ENCODE assay signal across 8 cellular contexts in genomic region chr6:159252955-159253508, GRCh38.
DNase-seq lines count a peak whose midpoint lies in the region; ATAC-seq and TF ChIP-seq lines count a peak whose summit lies in the region.

No MANE protein-coding gene starts in this region.

- H3K4me1 ChIP-seq in DND-41 (ENCODE audit: insufficient read depth, low read length) = no peaks in the 10 kb centered on the region
- H3K4me1 ChIP-seq in KMS-11 (ENCODE audit: low read depth, poor library complexity, severe bottlenecking) = no peaks in the 10 kb centered on the region
- H3K4me1 ChIP-seq in Peyer's patch = no peaks in the 10 kb centered on the region
- no peaks in the 10 kb centered on the region for H3K4me1 ChIP-seq in naive thymus-derived CD4-positive, alpha-beta T cell (ENCODE audit: control insufficient read depth in 2 of 2, insufficient read depth in 2 of 2, low read length in 2 of 2)

- POLR2A ChIA-PET in naive thymus-derived CD4-positive, alpha-beta T cell (lab: Charles Lee) = no interaction called here

- H2AFZ ChIP-seq in DND-41 (ENCODE audit: low read depth, low read length) = no peak overlapping the region
- H2AFZ ChIP-seq in KMS-11 (ENCODE audit: low read depth) = no peak overlapping the region

- DNase-seq in DND-41 = peak; percentile 26
- no peak for DNase-seq in Peyer's patch
- DNase-seq in epithelial cell of proximal tubule (ENCODE audit: low read depth) = peak; percentile 22
- peak in 4 of 9 donors; percentile 4 to 14 (median 12) for DNase-seq in naive thymus-derived CD4-positive, alpha-beta T cell
- no peak for DNase-seq in GDM1 (lab: John Stamatoyannopoulos, UW)
- DNase-seq in stimulated activated CD4-positive, alpha-beta T cell treated with anti-CD3 and anti-CD28 coated beads, Interleukin-1b, Interleukin-23, amount 100 ng/mL, for 48 hours = no peak

- TF ChIP-seq POLR2A in Peyer's patch (IDR thresholded peaks at IDR 0.05) = no peak

- no peaks in the 10 kb centered on the region for H4K20me1 ChIP-seq in DND-41 (ENCODE audit: insufficient read depth, low read length)
- no peaks in the 10 kb centered on the region for H4K20me1 ChIP-seq in KMS-11 (ENCODE audit: insufficient read depth)

- no peaks in the 10 kb centered on the region for H3K9me3 ChIP-seq in DND-41 (ENCODE audit: insufficient read depth, low read length, severe bottlenecking)
- H3K9me3 ChIP-seq in Peyer's patch = no peaks in the 10 kb centered on the region
- H3K9me3 ChIP-seq in naive thymus-derived CD4-positive, alpha-beta T cell (ENCODE audit: control insufficient read depth in 2 of 3, low read length in 3 of 3) = no peaks in the 10 kb centered on the region

- H3K27me3 ChIP-seq in DND-41 (ENCODE audit: insufficient read depth, low read length, poor library complexity) (no peaks in the 10 kb centered on the region), KMS-11 (ENCODE audit: insufficient read depth, low read depth) (no peaks in the 10 kb centered on the region), Peyer's patch (no peaks in the 10 kb centered on the region)
- H3K27me3 ChIP-seq in naive thymus-derived CD4-positive, alpha-beta T cell (ENCODE audit: control insufficient read depth in 2 of 2, insufficient read depth in 2 of 2, low read length in 2 of 2) = no peaks in the 10 kb centered on the region

- H3K4me3 ChIP-seq in DND-41 (ENCODE audit: low read depth in 1 of 2, low read length in 2 of 2) = no peak overlapping the region
- no peak overlapping the region for H3K4me3 ChIP-seq in KMS-11 (IDR thresholded peaks at IDR 0.05; ENCODE audit: insufficient read depth, low read depth, low read length)
- H3K4me3 ChIP-seq in Peyer's patch = no peak overlapping the region
- peak overlapping the region; percentile 50 for H3K4me3 ChIP-seq in epithelial cell of proximal tubule (ENCODE audit: low read depth, low read length)
- H3K4me3 ChIP-seq in naive thymus-derived CD4-positive, alpha-beta T cell (ENCODE audit: low read length) = no peak overlapping the region

- ATAC-seq in DND-41 (ENCODE audit: insufficient read depth, low read depth) = peak; percentile 81
- peak; percentile 74 for ATAC-seq in GM21390 (IDR thresholded peaks at IDR 0.05; ENCODE audit: unreplicated experiment)
- peak; percentile 69 for ATAC-seq in naive thymus-derived CD4-positive, alpha-beta T cell

- no peak overlapping the region for H3K27ac Mint-ChIP-seq in naive thymus-derived CD4-positive, alpha-beta T cell

- H3K27me3 Mint-ChIP-seq in naive thymus-derived CD4-positive, alpha-beta T cell = peaks cover 2 to 32% (median 16%) of the 10 kb centered on the region in 5 donors

- H3K27ac ChIP-seq in DND-41 (ENCODE audit: low read length) (no peak overlapping the region), KMS-11 (no peak overlapping the region), Peyer's patch (no peak overlapping the region)
- no peak overlapping the region for H3K27ac ChIP-seq in naive thymus-derived CD4-positive, alpha-beta T cell (ENCODE audit: low read depth, low read length)

- H3K36me3 ChIP-seq in DND-41 (ENCODE audit: insufficient read depth, low read length) (no peaks in the 10 kb centered on the region), KMS-11 (ENCODE audit: insufficient read depth) (no peaks in the 10 kb centered on the region), Peyer's patch (no peaks in the 10 kb centered on the region)
- no peaks in the 10 kb centered on the region for H3K36me3 ChIP-seq in naive thymus-derived CD4-positive, alpha-beta T cell (ENCODE audit: control insufficient read depth in 2 of 3, insufficient read depth in 3 of 3, low read length in 3 of 3)

- H3K4me2 ChIP-seq in DND-41 (ENCODE audit: insufficient read depth, low read length) (no peak overlapping the region), KMS-11 (no peak overlapping the region)

- H3K79me2 ChIP-seq in DND-41 (ENCODE audit: insufficient read depth, low read length) (no peaks in the 10 kb centered on the region), KMS-11 (ENCODE audit: insufficient read depth, low read depth) (no peaks in the 10 kb centered on the region)

- CTCF ChIA-PET in naive thymus-derived CD4-positive, alpha-beta T cell (lab: Charles Lee) = interaction anchor here (0.9 to 1.8 kb wide), 2 partner anchors 9 to 28 kb away, joined by 3 to 5 read pairs; no protein-coding TSS in a partner anchor

- H3K4me1 Mint-ChIP-seq in naive thymus-derived CD4-positive, alpha-beta T cell = peaks cover 0 to 5% (median 0%) of the 10 kb centered on the region in 7 donors

- intact Hi-C loops in naive thymus-derived CD4-positive, alpha-beta T cell (cut with micrococcal nuclease) = loop anchor here (2.0 to 10.0 kb wide), 3 partner anchors 78 to 692 kb away; no protein-coding TSS in a partner anchor

- TF ChIP-seq CTCF in DND-41 (IDR thresholded peaks at IDR 0.05; ENCODE audit: borderline replicate concordance, extremely low read depth, low read length, poor library complexity, severe bottlenecking) (peak; percentile 66), KMS-11 (conservative IDR thresholded peaks at IDR 0.05; ENCODE audit: low read depth, low read length) (peak; percentile 62), Peyer's patch (IDR thresholded peaks at IDR 0.05) (peak in 4 of 6 experiments; percentile 40 to 49 (median 44)), epithelial cell of proximal tubule (conservative IDR thresholded peaks at IDR 0.05; ENCODE audit: low read depth, low read length) (peak; percentile 73)

- no peaks in the 10 kb centered on the region for H3K9me3 Mint-ChIP-seq in naive thymus-derived CD4-positive, alpha-beta T cell

- H3K36me3 Mint-ChIP-seq in naive thymus-derived CD4-positive, alpha-beta T cell = no peaks in the 10 kb centered on the region

- H3K9ac ChIP-seq in DND-41 (ENCODE audit: low read depth, low read length) (no peak overlapping the region), KMS-11 (no peak overlapping the region)

- peak overlapping the region in 1 of 10 donors; percentile 21 for H3K4me3 Mint-ChIP-seq in naive thymus-derived CD4-positive, alpha-beta T cell

Comparison
In these comparisons a context has a peak if more than half of its experiments do, and no peak if none do; other contexts are left out.
1. DNase-seq: peak in DND-41 (single experiment) and epithelial cell of proximal tubule (single experiment); none in Peyer's patch (0 of 3), GDM1 (single experiment) and stimulated activated CD4-positive, alpha-beta T cell treated with anti-CD3 and anti-CD28 coated beads, Interleukin-1b, Interleukin-23, amount 100 ng/mL, for 48 hours (single experiment).
2. Peak in every context shown above with its lines, with median percentiles within 50 percentile points of each other: ATAC-seq and CTCF ChIP-seq.